ENCODE assay signal across 10 cellular contexts in the genomic region with DNA sequence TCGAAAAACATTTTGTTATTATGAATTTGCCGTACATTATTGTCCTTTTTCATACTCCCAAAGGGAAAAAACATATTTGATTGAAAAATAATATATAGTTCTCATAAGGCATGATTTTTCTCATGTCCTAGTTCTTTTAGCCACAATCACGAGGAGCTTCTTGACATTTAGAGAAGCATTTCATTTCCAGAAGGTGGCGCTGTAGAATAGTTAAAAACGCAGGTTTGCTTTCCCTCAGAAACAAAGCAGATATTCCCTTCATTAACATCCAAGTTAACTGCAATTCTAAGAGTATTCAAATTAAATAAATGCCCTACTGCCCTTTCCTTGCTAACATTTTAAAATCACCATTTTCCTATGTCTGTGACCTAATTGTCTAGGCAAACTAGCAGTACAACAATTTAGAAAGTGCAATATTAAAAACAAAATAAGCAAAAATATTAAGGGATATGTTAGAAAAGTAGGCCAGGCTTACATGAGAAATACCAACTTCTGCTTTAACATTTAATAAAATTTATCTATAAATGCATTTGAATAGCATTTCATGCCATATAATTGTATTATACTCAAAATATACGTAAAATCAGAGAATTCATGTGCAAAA. TPM values are rescaled to one million over a fixed set of nuclear protein-coding genes. Genes with fewer than 3 reads are reported as not detected.
DNase-seq lines count a peak whose midpoint lies in the region; ATAC-seq and TF ChIP-seq lines count a peak whose summit lies in the region.
"Had no signal": no experiment of that assay in that cellular context is flagged by ENCODE, and none has a peak within 500 bp of the region (broad histone marks: within the 10 kb centered on the region; RNA-seq: fewer than 3 reads in every experiment).

No MANE protein-coding gene starts in this region.

- no peak overlapping the region for H3K4me3 Mint-ChIP-seq in Caco-2 (ENCODE audit: unreplicated experiment)
- no peak overlapping the region for H3K4me3 Mint-ChIP-seq in HFFc6
- H3K4me3 Mint-ChIP-seq in activated naive CD8-positive, alpha-beta T cell treated with anti-CD3 and anti-CD28 coated beads for 36 hours, result no peak overlapping the region
- no peak overlapping the region for H3K4me3 Mint-ChIP-seq in activated T-cell treated with anti-CD3 and anti-CD28 coated beads, Interleukin-2, amount 50 U/mL, for 24 hours
- H3K4me3 Mint-ChIP-seq: IgD-negative memory B cell had no signal

- H3K79me2 ChIP-seq in mammary epithelial cell (ENCODE audit: insufficient read depth, low read length), result no peaks in the 10 kb centered on the region

- H3K9me3 Mint-ChIP-seq in Caco-2 (ENCODE audit: unreplicated experiment) (no peaks in the 10 kb centered on the region), HFFc6 (no peaks in the 10 kb centered on the region)
- H3K9me3 Mint-ChIP-seq in activated naive CD8-positive, alpha-beta T cell treated with anti-CD3 and anti-CD28 coated beads for 36 hours, result no peaks in the 10 kb centered on the region
- no peaks in the 10 kb centered on the region for H3K9me3 Mint-ChIP-seq in activated T-cell treated with anti-CD3 and anti-CD28 coated beads, Interleukin-2, amount 50 U/mL, for 24 hours

- in situ Hi-C loops in mammary epithelial cell (cut with MboI; ENCODE audit: low sequenced_read_pairs in 2 of 2), result loop anchor here (5.0 to 25.0 kb wide), 3 partner anchors 67 to 937 kb away; no protein-coding TSS in a partner anchor

- dilution Hi-C loops in mammary epithelial cell (cut with HindIII; ENCODE audit: low sequenced_read_pairs), result no loop called here

- no peak overlapping the region for H3K9ac ChIP-seq in mammary epithelial cell (ENCODE audit: insufficient read depth, low read length)

- no peak overlapping the region for H3K27ac Mint-ChIP-seq in Caco-2 (ENCODE audit: unreplicated experiment)
- H3K27ac Mint-ChIP-seq in HFFc6, result no peak overlapping the region
- no peak overlapping the region for H3K27ac Mint-ChIP-seq in activated naive CD8-positive, alpha-beta T cell treated with anti-CD3 and anti-CD28 coated beads for 36 hours
- no peak overlapping the region for H3K27ac Mint-ChIP-seq in activated T-cell treated with anti-CD3 and anti-CD28 coated beads, Interleukin-2, amount 50 U/mL, for 24 hours
- H3K27ac Mint-ChIP-seq: IgD-negative memory B cell had no signal

- H3K4me1 Mint-ChIP-seq in Caco-2 (ENCODE audit: low read depth, unreplicated experiment), result no peaks in the 10 kb centered on the region
- peaks cover 15% of the 10 kb centered on the region for H3K4me1 Mint-ChIP-seq in HFFc6 (ENCODE audit: low read depth)
- no peaks in the 10 kb centered on the region for H3K4me1 Mint-ChIP-seq in activated naive CD8-positive, alpha-beta T cell treated with anti-CD3 and anti-CD28 coated beads for 36 hours
- H3K4me1 Mint-ChIP-seq in activated T-cell treated with anti-CD3 and anti-CD28 coated beads, Interleukin-2, amount 50 U/mL, for 24 hours (ENCODE audit: low read depth), result no peaks in the 10 kb centered on the region
- H3K4me1 Mint-ChIP-seq: IgD-negative memory B cell had no signal

- no peak overlapping the region for H3K27ac ChIP-seq in mammary epithelial cell (ENCODE audit: insufficient read depth, low read depth, low read length)
- no peak overlapping the region for H3K27ac ChIP-seq in lower lobe of right lung
- H3K27ac ChIP-seq: neutrophil had no signal

- intact Hi-C loops in Caco-2 (cut with micrococcal nuclease; ENCODE audit: unreplicated experiment), result loop anchor here (1.0 to 5.0 kb wide), 2 partner anchors 70 to 167 kb away; no protein-coding TSS in a partner anchor
- intact Hi-C loops in mammary epithelial cell (cut with micrococcal nuclease), result loop anchor here (1.0 to 10.0 kb wide), 3 partner anchors 70 to 614 kb away; no protein-coding TSS in a partner anchor
- intact Hi-C loops in lower lobe of right lung (cut with DNase I), result no loop called here

- H3K4me1 ChIP-seq in Caco-2 (no peaks in the 10 kb centered on the region), mammary epithelial cell (ENCODE audit: insufficient read depth, low read length) (peaks cover 4% of the 10 kb centered on the region), lower lobe of right lung (no peaks in the 10 kb centered on the region)

- POLR2A ChIA-PET in Caco-2 (lab: Charles Lee), result no interaction called here

- peak in 1 of 2 donors; percentile 54 for ATAC-seq in lower lobe of right lung

- H3K36me3 ChIP-seq in Caco-2 (ENCODE audit: control insufficient read depth, insufficient read depth, low read length) (no peaks in the 10 kb centered on the region), mammary epithelial cell (ENCODE audit: insufficient read depth, low read length) (no peaks in the 10 kb centered on the region), lower lobe of right lung (no peaks in the 10 kb centered on the region)
- H3K36me3 ChIP-seq: neutrophil had no signal

- CTCF ChIA-PET in Caco-2 (lab: Charles Lee) (interaction anchor here (0.9 to 1.4 kb wide), 7 partner anchors 12 to 204 kb away, joined by 3 to 17 read pairs (median 4); no protein-coding TSS in a partner anchor), mammary epithelial cell (lab: Charles Lee; ENCODE audit: low non-redundant PET) (interaction anchor here (0.6 to 0.7 kb wide), 2 partner anchors 25 to 70 kb away, joined by 4 to 5 read pairs; no protein-coding TSS in a partner anchor)

- H2AFZ ChIP-seq in mammary epithelial cell (ENCODE audit: low read depth, low read length), result no peak overlapping the region

- no peaks in the 10 kb centered on the region for H3K27me3 ChIP-seq in Caco-2 (replicated peaks; ENCODE audit: control insufficient read depth, insufficient read depth, low read length)
- no peaks in the 10 kb centered on the region for H3K27me3 ChIP-seq in mammary epithelial cell (ENCODE audit: insufficient read depth, low read length)
- no peaks in the 10 kb centered on the region for H3K27me3 ChIP-seq in lower lobe of right lung (ENCODE audit: low read depth)
- H3K27me3 ChIP-seq: neutrophil had no signal

- H4K20me1 ChIP-seq in mammary epithelial cell (ENCODE audit: insufficient read depth, low read length), result no peaks in the 10 kb centered on the region

- no peak overlapping the region for H3K4me2 ChIP-seq in mammary epithelial cell (ENCODE audit: insufficient read depth, low read depth, low read length)

- H3K4me3 ChIP-seq in Caco-2 (ENCODE audit: low read depth, low read length) (no peak overlapping the region), mammary epithelial cell (replicated peaks in 1 of 3; ENCODE audit: insufficient read depth in 1 of 3, low read depth in 2 of 3, low read length in 3 of 3) (no peak overlapping the region), lower lobe of right lung (no peak overlapping the region)

- DNase-seq in Caco-2, result peak in 1 of 2 experiments; percentile 67
- DNase-seq in HFFc6, result peak; percentile 66
- DNase-seq in NCI-H526 treated with DMSO at 0.1 percent for 48 hours (lab: John Stamatoyannopoulos, UW), result peak; percentile 59
- peak; percentile 58 for DNase-seq in mammary epithelial cell
- no peak for DNase-seq in lower lobe of right lung
- DNase-seq in activated naive CD8-positive, alpha-beta T cell treated with anti-CD3 and anti-CD28 coated beads for 36 hours, result no peak
- DNase-seq in activated T-cell treated with anti-CD3 and anti-CD28 coated beads, Interleukin-2, amount 50 U/mL, for 24 hours, result no peak
- no peak for DNase-seq in activated CD4-positive, alpha-beta T cell treated with anti-CD3 and anti-CD28 coated beads for 4 hours

- BruUV-seq in Caco-2 (replicated peaks; lab: Mats Ljungman, UMichigan) (no TSS peak), mammary epithelial cell (replicated peaks; lab: Mats Ljungman, UMichigan) (no TSS peak)

- H3K27me3 Mint-ChIP-seq in Caco-2 (ENCODE audit: insufficient read depth, unreplicated experiment), result peaks cover 9% of the 10 kb centered on the region
- H3K27me3 Mint-ChIP-seq in HFFc6 (ENCODE audit: insufficient read depth), result no peaks in the 10 kb centered on the region
- H3K27me3 Mint-ChIP-seq in activated naive CD8-positive, alpha-beta T cell treated with anti-CD3 and anti-CD28 coated beads for 36 hours, result no peaks in the 10 kb centered on the region
- H3K27me3 Mint-ChIP-seq in activated T-cell treated with anti-CD3 and anti-CD28 coated beads, Interleukin-2, amount 50 U/mL, for 24 hours, result no peaks in the 10 kb centered on the region
- H3K27me3 Mint-ChIP-seq: IgD-negative memory B cell had no signal

- peak; percentile 80 to 93 for TF ChIP-seq CTCF in Caco-2 (IDR thresholded peaks at IDR 0.05; ENCODE audit: insufficient read depth in 1 of 2, low read depth in 1 of 2, low read length in 1 of 2, severe bottlenecking in 1 of 2, unreplicated experiment in 1 of 2)
- peak; percentile 90 for TF ChIP-seq CTCF in HFFc6 (IDR thresholded peaks at IDR 0.05)
- peak; percentile 70 to 72 for TF ChIP-seq CTCF in mammary epithelial cell (conservative IDR thresholded peaks at IDR 0.05 in 1 of 2, IDR thresholded peaks at IDR 0.05 in 1 of 2; ENCODE audit: extremely low read depth in 1 of 2, insufficient read depth in 1 of 2, low read depth in 1 of 2, low read length in 2 of 2)
- peak; percentile 56 for TF ChIP-seq CTCF in lower lobe of right lung (IDR thresholded peaks at IDR 0.05)

- no peaks in the 10 kb centered on the region for H3K9me3 ChIP-seq in Caco-2
- no peaks in the 10 kb centered on the region for H3K9me3 ChIP-seq in mammary epithelial cell (replicated peaks; ENCODE audit: insufficient read depth, low read length)
- no peaks in the 10 kb centered on the region for H3K9me3 ChIP-seq in lower lobe of right lung
- H3K9me3 ChIP-seq: neutrophil had no signal

- 19% methylated on average over 6 of the region's 6 CpGs for WGBS in mammary epithelial cell (ENCODE audit: low coverage, missing lambda C conversion rate)

- H3K36me3 Mint-ChIP-seq in Caco-2 (ENCODE audit: insufficient read depth, unreplicated experiment), result no peaks in the 10 kb centered on the region
- H3K36me3 Mint-ChIP-seq in HFFc6 (ENCODE audit: low read depth), result no peaks in the 10 kb centered on the region
- H3K36me3 Mint-ChIP-seq in activated naive CD8-positive, alpha-beta T cell treated with anti-CD3 and anti-CD28 coated beads for 36 hours, result no peaks in the 10 kb centered on the region
- H3K36me3 Mint-ChIP-seq in activated T-cell treated with anti-CD3 and anti-CD28 coated beads, Interleukin-2, amount 50 U/mL, for 24 hours (ENCODE audit: low read depth), result no peaks in the 10 kb centered on the region
- H3K36me3 Mint-ChIP-seq: IgD-negative memory B cell had no signal

RNA-seq across cellular contexts. Expression of a gene that starts 10.9 kb away (rescaled TPM):
- not detected in 2 replicates for total RNA-seq in Caco-2 (2022)
- total RNA-seq in HFFc6 (2021; fragmentation: NEBNext Ultra II Directional; extraction: Animal tissue kit (Norgen Biotek cat#: 25700)), result not detected
- 10 to 100 TPM in 1 of 2 donors, 1 to 10 TPM in 1; 8.6 to 18.2 TPM for total RNA-seq in mammary epithelial cell
- polyA plus RNA-seq in mammary epithelial cell, result 1.9 TPM
- 4.8 TPM for polyA minus RNA-seq in mammary epithelial cell
- total RNA-seq in lower lobe of right lung, result 0.59 TPM
- not detected for total RNA-seq in activated naive CD8-positive, alpha-beta T cell treated with anti-CD3 and anti-CD28 coated beads for 36 hours
- polyA plus RNA-seq: IgD-negative memory B cell had no signal

Comparison
In these comparisons a context has a peak if more than half of its experiments do, and no peak if none do; other contexts are left out.
1. DNase-seq: peak in HFFc6 (single experiment), NCI-H526 treated with DMSO at 0.1 percent for 48 hours (single experiment) and mammary epithelial cell (single experiment); none in lower lobe of right lung (single experiment), activated naive CD8-positive, alpha-beta T cell treated with anti-CD3 and anti-CD28 coated beads for 36 hours (single experiment), activated T-cell treated with anti-CD3 and anti-CD28 coated beads, Interleukin-2, amount 50 U/mL, for 24 hours (single experiment) and activated CD4-positive, alpha-beta T cell treated with anti-CD3 and anti-CD28 coated beads for 4 hours (0 of 2).
2. Peak in every context shown above with its lines, with median percentiles within 50 percentile points of each other: CTCF ChIP-seq.